Comparison of ENCODE assay signal across 19 cellular contexts in genomic region chr16:56408379-56409098, GRCh38. TPM values are rescaled to one million over a fixed set of nuclear protein-coding genes. Genes with fewer than 3 reads are reported as not detected.
A peak's percentile ranks its signal among the peaks of the same experiment; 100 is the strongest.
DNase-seq lines count a peak whose midpoint lies in the region; ATAC-seq and TF ChIP-seq lines count a peak whose summit lies in the region.
"Had no signal": no experiment of that assay in that cellular context is flagged by ENCODE, and none has a peak within 500 bp of the region (broad histone marks: within the 10 kb centered on the region; RNA-seq: fewer than 3 reads in every experiment).

No MANE protein-coding gene starts in this region.

- peak overlapping the region; percentile 18 for H3K27ac Mint-ChIP-seq in activated T-helper 17 cell treated with anti-CD3 and anti-CD28 coated beads, Interleukin-2, amount 50 U/mL, for 72 hours
- H3K27ac Mint-ChIP-seq in activated CD8-positive, alpha-beta memory T cell treated with anti-CD3 and anti-CD28 coated beads, Interleukin-2, amount 10 ng/mL, durations not matched to agents 7 days and 5 days, result no peak overlapping the region
- H3K27ac Mint-ChIP-seq: natural killer cell treated with Interleukin-12 subunit alpha and Interleukin-12 subunit beta and Interleukin-15 and Interleukin-18, amount 100 ng/mL, for 72 hours had no signal

- H3K9me3 Mint-ChIP-seq in activated T-helper 17 cell treated with anti-CD3 and anti-CD28 coated beads, Interleukin-2, amount 50 U/mL, for 72 hours, result no peaks in the 10 kb centered on the region
- no peaks in the 10 kb centered on the region for H3K9me3 Mint-ChIP-seq in activated CD8-positive, alpha-beta memory T cell treated with anti-CD3 and anti-CD28 coated beads, Interleukin-2, amount 10 ng/mL, durations not matched to agents 7 days and 5 days (ENCODE audit: low read depth)
- H3K9me3 Mint-ChIP-seq: central memory CD8-positive, alpha-beta T cell; natural killer cell treated with Interleukin-12 subunit alpha and Interleukin-12 subunit beta and Interleukin-15 and Interleukin-18, amount 100 ng/mL, for 72 hours had no signal

- no peaks in the 10 kb centered on the region for H3K36me3 ChIP-seq in uterus

- H3K4me1 Mint-ChIP-seq in activated T-helper 17 cell treated with anti-CD3 and anti-CD28 coated beads, Interleukin-2, amount 50 U/mL, for 72 hours, result no peaks in the 10 kb centered on the region
- H3K4me1 Mint-ChIP-seq in activated CD8-positive, alpha-beta memory T cell treated with anti-CD3 and anti-CD28 coated beads, Interleukin-2, amount 10 ng/mL, durations not matched to agents 7 days and 5 days, result peaks cover 4% of the 10 kb centered on the region

- H3K27ac ChIP-seq in uterus, result no peak overlapping the region
- H3K27ac ChIP-seq: RWPE1, suprapubic skin had no signal

- intact Hi-C loops in uterus (cut with DNase I; ENCODE audit: low total_unique reads), result no loop called here

- CTCF ChIA-PET in activated CD8-positive, alpha-beta memory T cell treated with anti-CD3 and anti-CD28 coated beads, Interleukin-2, amount 10 ng/mL, durations not matched to agents 7 days and 5 days (lab: Charles Lee), result no interaction called here

- peaks cover 84% of the 10 kb centered on the region for H3K36me3 Mint-ChIP-seq in activated T-helper 17 cell treated with anti-CD3 and anti-CD28 coated beads, Interleukin-2, amount 50 U/mL, for 72 hours (ENCODE audit: low read depth)
- peaks cover 24% of the 10 kb centered on the region for H3K36me3 Mint-ChIP-seq in activated CD8-positive, alpha-beta memory T cell treated with anti-CD3 and anti-CD28 coated beads, Interleukin-2, amount 10 ng/mL, durations not matched to agents 7 days and 5 days

- TF ChIP-seq CTCF in uterus (IDR thresholded peaks at IDR 0.05), result no peak

- no peak overlapping the region for H3K4me3 ChIP-seq in uterus
- H3K4me3 ChIP-seq: suprapubic skin had no signal

- no peaks in the 10 kb centered on the region for H3K9me3 ChIP-seq in uterus
- H3K9me3 ChIP-seq: suprapubic skin had no signal

- no peaks in the 10 kb centered on the region for H3K4me1 ChIP-seq in uterus
- H3K4me1 ChIP-seq: suprapubic skin had no signal

- ATAC-seq in activated T-helper 17 cell treated with anti-CD3 and anti-CD28 coated beads, Interleukin-2, amount 50 U/mL, for 72 hours (replicated peaks), result no peak
- ATAC-seq in activated CD8-positive, alpha-beta memory T cell treated with anti-CD3 and anti-CD28 coated beads, Interleukin-2, amount 10 ng/mL, durations not matched to agents 7 days and 5 days, result no peak
- ATAC-seq: natural killer cell treated with Interleukin-12 subunit alpha and Interleukin-12 subunit beta and Interleukin-15 and Interleukin-18, amount 100 ng/mL, for 72 hours had no signal

- no peaks in the 10 kb centered on the region for H3K27me3 ChIP-seq in uterus
- H3K27me3 ChIP-seq: suprapubic skin had no signal

- no peaks in the 10 kb centered on the region for H3K27me3 Mint-ChIP-seq in activated T-helper 17 cell treated with anti-CD3 and anti-CD28 coated beads, Interleukin-2, amount 50 U/mL, for 72 hours
- no peaks in the 10 kb centered on the region for H3K27me3 Mint-ChIP-seq in activated CD8-positive, alpha-beta memory T cell treated with anti-CD3 and anti-CD28 coated beads, Interleukin-2, amount 10 ng/mL, durations not matched to agents 7 days and 5 days
- H3K27me3 Mint-ChIP-seq: central memory CD8-positive, alpha-beta T cell; natural killer cell treated with Interleukin-12 subunit alpha and Interleukin-12 subunit beta and Interleukin-15 and Interleukin-18, amount 100 ng/mL, for 72 hours had no signal

- H3K4me3 Mint-ChIP-seq in activated T-helper 17 cell treated with anti-CD3 and anti-CD28 coated beads, Interleukin-2, amount 50 U/mL, for 72 hours, result no peak overlapping the region
- H3K4me3 Mint-ChIP-seq in activated CD8-positive, alpha-beta memory T cell treated with anti-CD3 and anti-CD28 coated beads, Interleukin-2, amount 10 ng/mL, durations not matched to agents 7 days and 5 days, result no peak overlapping the region
- H3K4me3 Mint-ChIP-seq: central memory CD8-positive, alpha-beta T cell; natural killer cell treated with Interleukin-12 subunit alpha and Interleukin-12 subunit beta and Interleukin-15 and Interleukin-18, amount 100 ng/mL, for 72 hours had no signal

- DNase-seq in DMS53 treated with DMSO at 0.1 percent for 48 hours (lab: John Stamatoyannopoulos, UW; ENCODE audit: unreplicated experiment) (peak; percentile 9), kidney tubule cell (ENCODE audit: low spot score) (peak; percentile 75), renal cortical epithelial cell (ENCODE audit: low read depth) (peak; percentile 50), uterus (no peak), hippocampal formation (lab: John Stamatoyannopoulos, UW) (no peak)
- DNase-seq in stimulated activated CD4-positive, alpha-beta T cell treated with anti-CD3 and anti-CD28 coated beads, Interleukin-4, amount 100 ng/mL, for 24 hours, result no peak
- no peak for DNase-seq in activated CD8-positive, alpha-beta memory T cell treated with anti-CD3 and anti-CD28 coated beads, Interleukin-2, amount 10 ng/mL, durations not matched to agents 7 days and 5 days
- DNase-seq: activated CD8-positive, alpha-beta memory T cell treated with anti-CD3 and anti-CD28 coated beads, Interleukin-2, amount 50 U/mL, for 4 hours; effector memory CD4-positive, alpha-beta T cell; NCI-H2029; NCI-H446; NK-92 treated with Interleukin-12 subunit alpha and Interleukin-12 subunit beta, amount 100 ng/mL, for 24 hours; stimulated activated CD8-positive, alpha-beta memory T cell treated with anti-CD3 and anti-CD28 coated beads, Interleukin-4, amount 100 ng/mL, for 48 hours; T1000 had no signal

- no peak for TF ChIP-seq POLR2A in uterus (IDR thresholded peaks at IDR 0.05)

RNA-seq across cellular contexts. Expression of gene AMFR, which starts 16.8 kb away (rescaled TPM):
- 10 to 100 TPM; 37.5 to 39.7 TPM for total RNA-seq in activated T-helper 17 cell treated with anti-CD3 and anti-CD28 coated beads, Interleukin-2, amount 50 U/mL, for 72 hours
- total RNA-seq in renal cortical epithelial cell (289 and 415 TPM in 2 replicates), uterus (100 to 1,000 TPM in 2 of 4 donors, 10 to 100 TPM in 2; 81.5 to 190 (median 112) TPM)
- total RNA-seq in activated CD8-positive, alpha-beta memory T cell treated with anti-CD3 and anti-CD28 coated beads, Interleukin-2, amount 10 ng/mL, durations not matched to agents 7 days and 5 days, result 10 to 100 TPM; 48.9 to 54.2 TPM

RNA-seq across cellular contexts. Expression of gene NUDT21, which starts 42.6 kb away (rescaled TPM):
- 100 to 1,000 TPM; 262 to 288 TPM for total RNA-seq in activated T-helper 17 cell treated with anti-CD3 and anti-CD28 coated beads, Interleukin-2, amount 50 U/mL, for 72 hours
- total RNA-seq in renal cortical epithelial cell (82.8 and 111 TPM in 2 replicates), uterus (100 to 1,000 TPM in 2 of 4 donors, 10 to 100 TPM in 2; 23.1 to 184 (median 89.2) TPM)
- total RNA-seq in activated CD8-positive, alpha-beta memory T cell treated with anti-CD3 and anti-CD28 coated beads, Interleukin-2, amount 10 ng/mL, durations not matched to agents 7 days and 5 days, result 100 to 1,000 TPM; 242 to 279 TPM

RNA-seq across cellular contexts. Expression of gene OGFOD1, which starts 42.8 kb away (rescaled TPM):
- 10 to 100 TPM; 28.8 to 59.9 TPM for total RNA-seq in activated T-helper 17 cell treated with anti-CD3 and anti-CD28 coated beads, Interleukin-2, amount 50 U/mL, for 72 hours
- 83.5 and 140 TPM in 2 replicates for total RNA-seq in renal cortical epithelial cell
- 10 to 100 TPM; 41.9 to 63.1 TPM for total RNA-seq in activated CD8-positive, alpha-beta memory T cell treated with anti-CD3 and anti-CD28 coated beads, Interleukin-2, amount 10 ng/mL, durations not matched to agents 7 days and 5 days
- total RNA-seq in uterus, result 10 to 100 TPM in 2 of 4 donors, 1 to 10 TPM in 2; 5.0 to 78.9 (median 20.3) TPM

Comparison
In these comparisons a context has a peak if more than half of its experiments do, and no peak if none do; other contexts are left out.
1. DNase-seq: peak in DMS53 treated with DMSO at 0.1 percent for 48 hours (single experiment), kidney tubule cell (single experiment) and renal cortical epithelial cell (single experiment); none in stimulated activated CD4-positive, alpha-beta T cell treated with anti-CD3 and anti-CD28 coated beads, Interleukin-4, amount 100 ng/mL, for 24 hours (single experiment), activated CD8-positive, alpha-beta memory T cell treated with anti-CD3 and anti-CD28 coated beads, Interleukin-2, amount 10 ng/mL, durations not matched to agents 7 days and 5 days (single experiment), uterus (0 of 2) and hippocampal formation (0 of 2).